ENCODE assay signal across 28 cellular contexts in genomic region chr16:31842864-31843263, GRCh38.
"Had no signal": no experiment of that assay in that cellular context is flagged by ENCODE, and none has a peak within 500 bp of the region (broad histone marks: within the 10 kb centered on the region; RNA-seq: fewer than 3 reads in every experiment).

No MANE protein-coding gene starts in this region.

- H3K27ac ChIP-seq: hepatocyte, left lung, lower lobe of right lung, neural progenitor cell, neutrophil, right atrium auricular region, right lobe of liver, tibial nerve, vagina had no signal

- H3K27ac Mint-ChIP-seq: immature natural killer cell; naive thymus-derived CD8-positive, alpha-beta T cell; nephron; neural progenitor cell; progenitor cell of endocrine pancreas; stimulated activated memory B cell treated with anti-CD40 and anti-IgM and Interleukin-4, amounts not matched to agents 10 μg/mL and 1 μg/mL and 100 μg/mL, for 72 hours; stimulated activated naive CD8-positive, alpha-beta T cell treated with anti-CD3 and anti-CD28 coated beads, Interleukin-15, amount 100 ng/mL, for 72 hours; type B pancreatic cell had no signal

- H3K9ac ChIP-seq: neural progenitor cell had no signal

- H3K4me3 ChIP-seq: hepatocyte, left lung, lower lobe of right lung, neural progenitor cell, right atrium auricular region, right lobe of liver, smooth muscle cell, tibial nerve, vagina had no signal

- H3K4me1 ChIP-seq: left lung, lower lobe of right lung, neural progenitor cell, right atrium auricular region, right lobe of liver, tibial nerve, vagina had no signal

- DNase-seq: immature natural killer cell; kidney; left colon; left lung; lower lobe of right lung; mammary epithelial cell; mesenchymal stem cell; naive thymus-derived CD8-positive, alpha-beta T cell; occipital lobe; right lobe of liver; stimulated activated CD4-positive, alpha-beta T cell treated with anti-CD3 and anti-CD28 coated beads, Interleukin-1b, Interleukin-23, amount 100 ng/mL, for 48 hours; stimulated activated CD4-positive, alpha-beta T cell treated with anti-CD3 and anti-CD28 coated beads, Interleukin-2, amount 100 ng/mL, for 48 hours; stimulated activated CD4-positive, alpha-beta T cell treated with anti-CD3 and anti-CD28 coated beads, Interleukin-4, amount 100 ng/mL, for 4 hours; stimulated activated CD8-positive, alpha-beta memory T cell treated with anti-CD3 and anti-CD28 coated beads, Interleukin-4, amount 100 ng/mL, for 48 hours; stimulated activated naive CD4-positive, alpha-beta T cell treated with Interleukin-2 at 50 U/mL for 16 hours; stimulated activated naive CD8-positive, alpha-beta T cell treated with anti-CD3 and anti-CD28 coated beads, Interleukin-15, amount 100 ng/mL, for 72 hours; substantia nigra had no signal

- H3K79me2 ChIP-seq: hepatocyte had no signal

- H3K36me3 ChIP-seq: left lung, lower lobe of right lung, neural progenitor cell, neutrophil, right atrium auricular region, right lobe of liver, tibial nerve, vagina had no signal

- H3K4me3 Mint-ChIP-seq: immature natural killer cell; naive thymus-derived CD8-positive, alpha-beta T cell; nephron; neural progenitor cell; stimulated activated memory B cell treated with anti-CD40 and anti-IgM and Interleukin-4, amounts not matched to agents 10 μg/mL and 1 μg/mL and 100 μg/mL, for 72 hours; stimulated activated naive CD8-positive, alpha-beta T cell treated with anti-CD3 and anti-CD28 coated beads, Interleukin-15, amount 100 ng/mL, for 72 hours; type B pancreatic cell had no signal

- ATAC-seq: left colon; left lung; lower lobe of right lung; naive thymus-derived CD8-positive, alpha-beta T cell; right lobe of liver; stimulated activated memory B cell treated with anti-CD40 and anti-IgM and Interleukin-4, amounts not matched to agents 10 μg/mL and 1 μg/mL and 100 μg/mL, for 72 hours; stimulated activated naive CD8-positive, alpha-beta T cell treated with anti-CD3 and anti-CD28 coated beads, Interleukin-15, amount 100 ng/mL, for 72 hours had no signal

- H3K4me1 Mint-ChIP-seq: immature natural killer cell; naive thymus-derived CD8-positive, alpha-beta T cell; nephron; neural progenitor cell; stimulated activated memory B cell treated with anti-CD40 and anti-IgM and Interleukin-4, amounts not matched to agents 10 μg/mL and 1 μg/mL and 100 μg/mL, for 72 hours; stimulated activated naive CD8-positive, alpha-beta T cell treated with anti-CD3 and anti-CD28 coated beads, Interleukin-15, amount 100 ng/mL, for 72 hours had no signal

- H3K27me3 ChIP-seq: hepatocyte, left lung, neural progenitor cell, neutrophil, right atrium auricular region, right lobe of liver, tibial nerve, vagina had no signal

- H2AFZ ChIP-seq: hepatocyte, neural progenitor cell had no signal

- H3K27me3 Mint-ChIP-seq: progenitor cell of endocrine pancreas; stimulated activated naive CD8-positive, alpha-beta T cell treated with anti-CD3 and anti-CD28 coated beads, Interleukin-15, amount 100 ng/mL, for 72 hours; type B pancreatic cell had no signal

- H3K36me3 Mint-ChIP-seq: immature natural killer cell; neural progenitor cell; stimulated activated memory B cell treated with anti-CD40 and anti-IgM and Interleukin-4, amounts not matched to agents 10 μg/mL and 1 μg/mL and 100 μg/mL, for 72 hours; type B pancreatic cell had no signal

- H3K4me2 ChIP-seq: hepatocyte, neural progenitor cell, smooth muscle cell had no signal

- H3K9me3 ChIP-seq: neutrophil, vagina had no signal
